Comparison of ENCODE assay signal across 17 cellular contexts in genomic region chr1:29752141-29752540, GRCh38.
DNase-seq lines count a peak whose midpoint lies in the region; ATAC-seq and TF ChIP-seq lines count a peak whose summit lies in the region.
"Had no signal": no experiment of that assay in that cellular context is flagged by ENCODE, and none has a peak within 500 bp of the region (broad histone marks: within the 10 kb centered on the region; RNA-seq: fewer than 3 reads in every experiment).

No MANE protein-coding gene starts in this region.

- no peaks in the 10 kb centered on the region for H3K9me3 Mint-ChIP-seq in effector memory CD8-positive, alpha-beta T cell
- H3K9me3 Mint-ChIP-seq: memory B cell had no signal

- H3K27me3 Mint-ChIP-seq in effector memory CD8-positive, alpha-beta T cell: peaks cover 19 to 87% of the 10 kb centered on the region in 2 donors

- intact Hi-C loops in posterior vena cava (cut with DNase I) (no loop called here), thyroid gland (cut with DNase I) (no loop called here)

- H3K4me3 Mint-ChIP-seq in effector memory CD8-positive, alpha-beta T cell: no peak overlapping the region
- H3K4me3 Mint-ChIP-seq: memory B cell had no signal

- peaks cover 3% of the 10 kb centered on the region for H3K36me3 Mint-ChIP-seq in effector memory CD8-positive, alpha-beta T cell (ENCODE audit: insufficient read depth)
- H3K36me3 Mint-ChIP-seq: memory B cell had no signal

- WGBS in thyroid gland, 2 donors: 20 to 26% methylated on average over 8 of the region's 8 CpGs

- no peak overlapping the region for H3K27ac ChIP-seq in thyroid gland
- H3K27ac ChIP-seq: gastroesophageal sphincter, neutrophil, suprapubic skin had no signal

- no peak for ATAC-seq in effector memory CD8-positive, alpha-beta T cell (replicated peaks)
- no peak for ATAC-seq in GM19452 (IDR thresholded peaks at IDR 0.05; ENCODE audit: unreplicated experiment)
- ATAC-seq: gastroesophageal sphincter had no signal

- H3K4me1 ChIP-seq in thyroid gland: no peaks in the 10 kb centered on the region
- H3K4me1 ChIP-seq: gastroesophageal sphincter, suprapubic skin had no signal

- TF ChIP-seq POLR2A in thyroid gland (IDR thresholded peaks at IDR 0.05): no peak

- H3K27me3 ChIP-seq in H7 (ENCODE audit: control insufficient read depth, insufficient read depth, low read length): no peaks in the 10 kb centered on the region; the same call in 1 of the 2 replicates
- H3K27me3 ChIP-seq in thyroid gland: no peaks in the 10 kb centered on the region

- no peaks in the 10 kb centered on the region for H3K9me3 ChIP-seq in thyroid gland
- H3K9me3 ChIP-seq: gastroesophageal sphincter, neutrophil, suprapubic skin had no signal

- no peak overlapping the region for H3K27ac Mint-ChIP-seq in effector memory CD8-positive, alpha-beta T cell
- H3K27ac Mint-ChIP-seq: memory B cell had no signal

- H3K4me1 Mint-ChIP-seq in effector memory CD8-positive, alpha-beta T cell (ENCODE audit: low read depth in 2 of 2): no peaks in the 10 kb centered on the region
- H3K4me1 Mint-ChIP-seq: memory B cell had no signal

- TF ChIP-seq CTCF in fibroblast of the aortic adventitia (IDR thresholded peaks at IDR 0.05; ENCODE audit: insufficient read depth, low read length) (no peak), thyroid gland (IDR thresholded peaks at IDR 0.05) (no peak)

- H3K4me3 ChIP-seq in H7 (ENCODE audit: insufficient read depth, low read depth, low read length): no peak overlapping the region
- H3K4me3 ChIP-seq in fibroblast of the aortic adventitia (ENCODE audit: low read depth, low read length): no peak overlapping the region
- no peak overlapping the region for H3K4me3 ChIP-seq in thyroid gland (replicated peaks in 1 of 3)
- H3K4me3 ChIP-seq: gastroesophageal sphincter, suprapubic skin had no signal

- peak; percentile 68 for DNase-seq in H7
- peak; percentile 15 for DNase-seq in RPMI8226
- DNase-seq in fibroblast of the aortic adventitia (ENCODE audit: low read depth): peak; percentile 2
- DNase-seq in posterior vena cava (ENCODE audit: low spot score): peak; percentile 20
- no peak for DNase-seq in thyroid gland
- no peak for DNase-seq in effector memory CD8-positive, alpha-beta T cell
- DNase-seq: activated effector memory CD4-positive, alpha-beta T cell treated with anti-CD3 and anti-CD28 coated beads, Interleukin-2, amount 50 U/mL, for 16 hours; amniotic stem cell; DMS53; KBM-7; NCI-H774; stimulated activated CD4-positive, alpha-beta T cell treated with anti-CD3 and anti-CD28 coated beads, Interleukin-4, amount 100 ng/mL, for 1 hour had no signal

- H3K36me3 ChIP-seq in H7 (replicated peaks; ENCODE audit: control insufficient read depth, insufficient read depth, low read length) (no peaks in the 10 kb centered on the region), thyroid gland (no peaks in the 10 kb centered on the region)
- H3K36me3 ChIP-seq: gastroesophageal sphincter, neutrophil, suprapubic skin had no signal

Comparison
In these comparisons a context has a peak if more than half of its experiments do, and no peak if none do; other contexts are left out.
1. DNase-seq: peak in H7 (single experiment), RPMI8226 (single experiment), fibroblast of the aortic adventitia (single experiment) and posterior vena cava (single experiment); none in thyroid gland (0 of 2) and effector memory CD8-positive, alpha-beta T cell (0 of 3).